10 cellular contexts compared by ENCODE assay signal in genomic region chr7:45978731-45979211, GRCh38. TPM values are rescaled to one million over a fixed set of nuclear protein-coding genes. Genes with fewer than 3 reads are reported as not detected.
DNase-seq lines count a peak whose midpoint lies in the region; ATAC-seq and TF ChIP-seq lines count a peak whose summit lies in the region.
"Had no signal": no experiment of that assay in that cellular context is flagged by ENCODE, and none has a peak within 500 bp of the region (broad histone marks: within the 10 kb centered on the region; RNA-seq: fewer than 3 reads in every experiment).

No MANE protein-coding gene starts in this region.

- no peak for TF ChIP-seq CTCF in SK-N-SH (IDR thresholded peaks at IDR 0.05)
- TF ChIP-seq CTCF in WI38 (IDR thresholded peaks at IDR 0.05; ENCODE audit: low read depth, low read length): no peak
- TF ChIP-seq CTCF in thyroid gland (IDR thresholded peaks at IDR 0.05): no peak
- no peak for TF ChIP-seq CTCF in foreskin fibroblast (IDR thresholded peaks at IDR 0.05; ENCODE audit: low read depth, low read length)

- H4K20me1 ChIP-seq in SK-N-SH (ENCODE audit: insufficient read depth): no peaks in the 10 kb centered on the region

- peaks cover 19% of the 10 kb centered on the region for H3K36me3 Mint-ChIP-seq in T-cell

- H3K4me2 ChIP-seq in SK-N-SH: peak overlapping the region; percentile 66

- intact Hi-C loops in thyroid gland (cut with DNase I): no loop called here

- CTCF ChIA-PET in SK-N-SH (lab: Yijun Ruan, JAX): interaction anchor here (1.5 to 1.8 kb wide), 2 partner anchors 55 to 56 kb away, joined by 4 to 5 read pairs; no protein-coding TSS in a partner anchor
- CTCF ChIA-PET in T-cell (lab: Charles Lee): no interaction called here

- peak overlapping the region; percentile 25; a peak in 3 of 4 replicates for H3K4me3 ChIP-seq in SK-N-SH (ENCODE audit: low read depth in 2 of 2, low read length in 1 of 2)
- H3K4me3 ChIP-seq in WI38 (ENCODE audit: low read depth, low read length): peak overlapping the region; percentile 13
- H3K4me3 ChIP-seq in thyroid gland (replicated peaks in 1 of 3): no peak overlapping the region
- H3K4me3 ChIP-seq in foreskin fibroblast (ENCODE audit: low read depth in 1 of 2, low read length in 2 of 2): no peak overlapping the region
- H3K4me3 ChIP-seq: K562, ovary had no signal

- peak overlapping the region; percentile 70 for H3K9ac ChIP-seq in SK-N-SH

- 35% methylated on average over 2 of the region's 2 CpGs for WGBS in SK-N-SH (ENCODE audit: low lambda C conversion rate)
- 55 to 65% methylated on average over 2 of the region's 2 CpGs for WGBS in thyroid gland, 2 donors

- no peak for DNase-seq in SK-N-SH
- DNase-seq in islet precursor cell: peak; percentile 55
- DNase-seq in thyroid gland: peak; percentile 15 to 19
- no peak for DNase-seq in foreskin fibroblast
- DNase-seq in T-cell: no peak
- DNase-seq in NCI-H226: no peak
- DNase-seq: ovary had no signal

- TF ChIP-seq RAD21 in SK-N-SH (IDR thresholded peaks at IDR 0.05; ENCODE audit: low read length): no peak

- H3K27me3 Mint-ChIP-seq in T-cell: peaks cover 0 to 1% of the 10 kb centered on the region in 2 donors

- peaks cover 14% of the 10 kb centered on the region; the same call in 1 of the 2 replicates for H3K9me3 ChIP-seq in SK-N-SH
- H3K9me3 ChIP-seq in thyroid gland: no peaks in the 10 kb centered on the region
- H3K9me3 ChIP-seq: ovary had no signal

- H3K4me3 Mint-ChIP-seq in T-cell: no peak overlapping the region

- no peak overlapping the region for H3K27ac Mint-ChIP-seq in T-cell

- no peak; the same call in 1 of the 3 replicates for ATAC-seq in SK-N-SH treated with all-trans-retinoic acid at 6 μM for 48 hours
- no peak for ATAC-seq in T-cell (replicated peaks in 1 of 4)
- ATAC-seq: K562 had no signal

- peak overlapping the region; percentile 74 to 94; a peak in 3 of 4 replicates for H3K27ac ChIP-seq in SK-N-SH (ENCODE audit: low read depth in 2 of 2, low read length in 1 of 2)
- peak overlapping the region; percentile 7 to 69 (median 64) for H3K27ac ChIP-seq in thyroid gland
- H3K27ac ChIP-seq: ovary had no signal

- peaks cover 12 to 35% of the 10 kb centered on the region in 2 experiments; a peak in 3 of 4 replicates for H3K4me1 ChIP-seq in SK-N-SH (ENCODE audit: control insufficient read depth in 1 of 2, insufficient read depth in 2 of 2, low read depth in 1 of 2, low read length in 1 of 2)
- H3K4me1 ChIP-seq in thyroid gland: peaks cover 13 to 34% of the 10 kb centered on the region in 2 donors

- H3K9me3 Mint-ChIP-seq in T-cell: no peaks in the 10 kb centered on the region

- no peak for TF ChIP-seq EP300 in SK-N-SH (IDR thresholded peaks at IDR 0.05; ENCODE audit: borderline replicate concordance in 1 of 2, low read depth in 1 of 2, low read length in 1 of 2)

- H3K27me3 ChIP-seq in SK-N-SH (ENCODE audit: insufficient read depth) (no peaks in the 10 kb centered on the region), thyroid gland (no peaks in the 10 kb centered on the region)
- H3K27me3 ChIP-seq: ovary had no signal

- peaks cover 15% of the 10 kb centered on the region for H3F3A ChIP-seq in SK-N-SH (replicated peaks; ENCODE audit: insufficient read depth)

- H3K9me2 ChIP-seq in SK-N-SH: no peaks in the 10 kb centered on the region

- peak overlapping the region; percentile 71 for H2AFZ ChIP-seq in SK-N-SH (ENCODE audit: low read depth)

- H3K36me3 ChIP-seq in SK-N-SH (replicated peaks in 1 of 2; ENCODE audit: control insufficient read depth in 1 of 2, insufficient read depth in 2 of 2, low read length in 1 of 2): no peaks in the 10 kb centered on the region
- H3K36me3 ChIP-seq in thyroid gland: no peaks in the 10 kb centered on the region
- H3K36me3 ChIP-seq: ovary had no signal

- no peaks in the 10 kb centered on the region for H3K4me1 Mint-ChIP-seq in T-cell

- POLR2A ChIA-PET in SK-N-SH (lab: Yijun Ruan, JAX) (no interaction called here), T-cell (lab: Charles Lee) (no interaction called here)

- H3K79me2 ChIP-seq in SK-N-SH (ENCODE audit: insufficient read depth): no peaks in the 10 kb centered on the region

- no peak for TF ChIP-seq POLR2A in thyroid gland (IDR thresholded peaks at IDR 0.05)

TF ChIP-seq in SK-N-SH, 30 proteins besides CTCF, POLR2A, EP300 and RAD21:
- no peak for TF ChIP-seq FOXM1 (IDR thresholded peaks at IDR 0.05; ENCODE audit: low read depth)
- no peak for TF ChIP-seq ZBTB33 (IDR thresholded peaks at IDR 0.05; ENCODE audit: borderline replicate concordance, low read depth)

TF ChIP-seq in SK-N-SH treated with all-trans-retinoic acid at 6 μM for 48 hours, 23 proteins besides CTCF, POLR2A, EP300 and RAD21:
- TF ChIP-seq GLIS3 (CRISPR knock-in tag; IDR thresholded peaks at IDR 0.05): no peak
- TF ChIP-seq SNAI2 (CRISPR knock-in tag; IDR thresholded peaks at IDR 0.05): no peak
- no peak for TF ChIP-seq ESRRG (CRISPR knock-in tag; IDR thresholded peaks at IDR 0.05)
- no peak for TF ChIP-seq PPARA (CRISPR knock-in tag; IDR thresholded peaks at IDR 0.05; ENCODE audit: borderline replicate concordance)
- TF ChIP-seq ZFP3 (CRISPR knock-in tag; IDR thresholded peaks at IDR 0.05): no peak
- no peak for TF ChIP-seq ARNTL (CRISPR knock-in tag; IDR thresholded peaks at IDR 0.05; ENCODE audit: borderline replicate concordance, low read depth)
- TF ChIP-seq CREB5 (CRISPR knock-in tag; IDR thresholded peaks at IDR 0.05; ENCODE audit: low read depth): no peak
- no peak for TF ChIP-seq ZNF565 (CRISPR knock-in tag; conservative IDR thresholded peaks at IDR 0.05; ENCODE audit: low read depth)
- TF ChIP-seq BACH2 (CRISPR knock-in tag; IDR thresholded peaks at IDR 0.05; ENCODE audit: borderline replicate concordance): no peak
- TF ChIP-seq ISL1 (CRISPR knock-in tag; IDR thresholded peaks at IDR 0.05): no peak

RNA-seq across cellular contexts. Expression of gene IGFBP3, which starts 57.7 kb away (rescaled TPM):
- polyA plus RNA-seq in SK-N-SH (2012; rRNA removed): 51.2 and 80.3 TPM in 2 replicates
- 58.5 and 59.1 TPM in 2 replicates for polyA plus RNA-seq in SK-N-SH (2012; cell fraction: cytosol; rRNA removed)
- polyA plus RNA-seq in SK-N-SH (2012; cell fraction: nucleus; rRNA removed): 80.5 and 102 TPM in 2 replicates
- total RNA-seq in thyroid gland (10 to 100 TPM; 37.9 to 95.1 (median 58.7) TPM), T-cell (10 to 100 TPM in 2 of 5 donors, 1 to 10 TPM in 3; 3.9 to 20.5 (median 8.2) TPM)

Comparison
In these comparisons a context has a peak if more than half of its experiments do, and no peak if none do; other contexts are left out.
1. DNase-seq: peak in islet precursor cell (single experiment) and thyroid gland (2 of 2); none in SK-N-SH (single experiment), foreskin fibroblast (0 of 2), T-cell (0 of 34) and NCI-H226 (single experiment).
2. H3K4me3 ChIP-seq: peak in SK-N-SH (2 of 2) and WI38 (single experiment); none in thyroid gland (0 of 3) and foreskin fibroblast (0 of 2).